ENCODE assay signal across 1 cellular context in the genomic region with DNA sequence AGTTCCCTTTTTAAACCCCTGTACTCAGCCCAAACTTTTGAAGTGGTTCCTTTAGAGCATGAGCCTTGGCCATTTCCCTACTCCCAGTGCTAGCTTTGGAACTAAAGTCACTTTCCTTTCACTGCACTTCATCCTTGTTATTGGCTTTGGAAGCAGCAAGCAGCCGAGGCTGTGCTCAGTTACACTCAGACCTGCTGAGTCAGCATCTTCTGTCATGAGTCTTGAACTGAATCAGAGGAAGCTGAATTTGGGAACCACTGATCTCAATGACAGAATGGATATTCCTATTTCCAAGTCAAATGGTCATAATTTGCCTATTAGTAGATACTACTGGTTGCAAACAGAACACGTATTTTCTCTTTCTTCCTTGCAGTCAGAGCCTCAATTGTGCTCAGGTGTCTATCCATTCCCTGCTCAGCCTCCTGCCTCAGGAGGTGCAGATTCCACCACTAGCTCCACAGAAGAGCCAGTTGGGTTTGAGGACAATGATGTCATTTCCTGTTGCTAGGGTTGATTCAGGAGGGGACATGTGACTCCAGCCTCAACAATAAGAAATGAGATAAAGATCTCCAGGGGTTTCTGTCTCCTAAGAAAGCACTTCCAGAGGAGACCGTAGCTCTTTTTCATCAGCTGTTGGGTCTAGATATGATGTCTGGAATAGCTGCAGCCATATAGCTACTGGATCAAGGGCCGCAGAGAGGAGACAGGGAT.
TF ChIP-seq lines count a peak whose summit lies in the region.

No MANE protein-coding gene starts in this region.

TF ChIP-seq in GM23338, 12 proteins besides CTCF, POLR2A, EP300 and RAD21 (continued from another document):
- no peak for TF ChIP-seq EZH2 (IDR thresholded peaks at IDR 0.05; ENCODE audit: low read depth, unreplicated experiment)
- TF ChIP-seq REST (IDR thresholded peaks at IDR 0.05; ENCODE audit: unreplicated experiment), result no peak
- no peak for TF ChIP-seq ZNF462 (CRISPR knock-in tag; IDR thresholded peaks at IDR 0.05)
- no peak for TF ChIP-seq CREB1 (CRISPR knock-in tag; IDR thresholded peaks at IDR 0.05; ENCODE audit: low read depth)
- TF ChIP-seq ZNF114 (CRISPR knock-in tag; IDR thresholded peaks at IDR 0.05), result no peak
- no peak for TF ChIP-seq JUNB (IDR thresholded peaks at IDR 0.05; ENCODE audit: unreplicated experiment)
- no peak for TF ChIP-seq EZH2phosphoT487 (IDR thresholded peaks at IDR 0.05; ENCODE audit: unreplicated experiment)
- TF ChIP-seq STAT1 (IDR thresholded peaks at IDR 0.05; ENCODE audit: unreplicated experiment), result no peak
- no peak for TF ChIP-seq NANOG (IDR thresholded peaks at IDR 0.05; ENCODE audit: borderline replicate concordance)
- TF ChIP-seq POLR2AphosphoS5 (IDR thresholded peaks at IDR 0.05; ENCODE audit: low read depth), result no peak
